Comparison of ENCODE assay signal across 20 cellular contexts in genomic region chr6:15502451-15503345, GRCh38.
DNase-seq lines count a peak whose midpoint lies in the region; ATAC-seq and TF ChIP-seq lines count a peak whose summit lies in the region.
"Had no signal": no experiment of that assay in that cellular context is flagged by ENCODE, and none has a peak within 500 bp of the region (broad histone marks: within the 10 kb centered on the region; RNA-seq: fewer than 3 reads in every experiment).

No MANE protein-coding gene starts in this region.

- H3K4me2 ChIP-seq in SK-N-SH: peak overlapping the region; percentile 54; the same call in 1 of the 2 replicates

- H3K9me3 ChIP-seq in SK-N-SH (no peaks in the 10 kb centered on the region), iPS-15b (ENCODE audit: control insufficient read depth, insufficient read depth, low read length) (no peaks in the 10 kb centered on the region), gastrocnemius medialis (no peaks in the 10 kb centered on the region)
- H3K9me3 ChIP-seq: Caco-2, pancreas had no signal

- no peak for TF ChIP-seq EP300 in SK-N-SH (IDR thresholded peaks at IDR 0.05; ENCODE audit: borderline replicate concordance in 1 of 2, low read depth in 1 of 2, low read length in 1 of 2)

- H3K36me3 ChIP-seq in SK-N-SH (replicated peaks in 1 of 2; ENCODE audit: control insufficient read depth in 1 of 2, insufficient read depth in 2 of 2, low read length in 1 of 2) (peaks cover 0 to 4% of the 10 kb centered on the region in 2 experiments), iPS-15b (ENCODE audit: control insufficient read depth, insufficient read depth, low read length) (peaks cover 91% of the 10 kb centered on the region), gastrocnemius medialis (peaks cover 0 to 9% of the 10 kb centered on the region in 2 donors)

- H3K27ac ChIP-seq in SK-N-SH (ENCODE audit: low read depth in 2 of 2, low read length in 1 of 2) (peak overlapping the region in 1 of 2 experiments; percentile 30; a peak in 1 of 4 replicates), gastrocnemius medialis (peak overlapping the region; percentile 82 to 92 (median 86))
- H3K27ac ChIP-seq: 22Rv1, pancreas had no signal

- peaks cover 51% of the 10 kb centered on the region for H4K20me1 ChIP-seq in SK-N-SH (ENCODE audit: insufficient read depth)

- 0 out of 2 replicates have a peak, but pooled peaks cover 7% of the 10 kb centered on the region for H3K79me2 ChIP-seq in SK-N-SH (ENCODE audit: insufficient read depth)

- no peak for ATAC-seq in SK-N-SH treated with all-trans-retinoic acid at 6 μM for 48 hours
- ATAC-seq in gastrocnemius medialis: no peak
- no peak for ATAC-seq in GM18873 (IDR thresholded peaks at IDR 0.05; ENCODE audit: low FRiP score, unreplicated experiment)
- ATAC-seq: activated naive CD4-positive, alpha-beta T cell treated with anti-CD3 and anti-CD28 coated beads, Interleukin-2, amount 50 U/mL, for 72 hours had no signal

- no peak for TF ChIP-seq RAD21 in SK-N-SH (IDR thresholded peaks at IDR 0.05; ENCODE audit: low read length)

- intact Hi-C loops in gastrocnemius medialis (cut with DNase I; ENCODE audit: low total_unique reads): no loop called here

- no peak overlapping the region for H3K9ac ChIP-seq in SK-N-SH
- peak overlapping the region; percentile 19 for H3K9ac ChIP-seq in iPS-15b (ENCODE audit: low read depth, low read length)

- CTCF ChIA-PET in SK-N-SH (lab: Yijun Ruan, JAX): interaction anchor here (2.1 to 3.6 kb wide), 2 partner anchors 13 to 102 kb away, joined by 6 to 15 read pairs; no protein-coding TSS in a partner anchor

- no peaks in the 10 kb centered on the region for H3K9me2 ChIP-seq in SK-N-SH

- no peak for TF ChIP-seq POLR2A in gastrocnemius medialis (IDR thresholded peaks at IDR 0.05)

- no peak overlapping the region for H2AFZ ChIP-seq in SK-N-SH (ENCODE audit: low read depth)

- POLR2A ChIA-PET in SK-N-SH (lab: Yijun Ruan, JAX): no interaction called here

- 87% methylated on average over 19 of the region's 20 CpGs for WGBS in SK-N-SH (ENCODE audit: low lambda C conversion rate)

- H3K27me3 ChIP-seq in SK-N-SH (ENCODE audit: insufficient read depth) (no peaks in the 10 kb centered on the region), iPS-15b (ENCODE audit: control insufficient read depth, insufficient read depth, low read length) (no peaks in the 10 kb centered on the region), gastrocnemius medialis (no peaks in the 10 kb centered on the region)
- H3K27me3 ChIP-seq: pancreas had no signal

- in situ Hi-C loops in gastrocnemius medialis (cut with MboI; ENCODE audit: low sequenced_read_pairs in 4 of 4): loop anchor here in 1 of 4 donors (25.0 kb wide), 1 partner anchor 110 kb away; no protein-coding TSS in a partner anchor

- H3K4me3 ChIP-seq in SK-N-SH (ENCODE audit: low read depth in 2 of 2, low read length in 1 of 2) (no peak overlapping the region), iPS-15b (ENCODE audit: low read depth, low read length) (no peak overlapping the region), gastrocnemius medialis (no peak overlapping the region)
- H3K4me3 ChIP-seq: pancreas, skin epidermis had no signal

- DNase-seq in SK-N-SH: no peak
- peak; percentile 20 for DNase-seq in astrocyte of the hippocampus (ENCODE audit: low read depth, low spot score)
- DNase-seq in gastrocnemius medialis: no peak
- DNase-seq in HT-29 (ENCODE audit: low spot score): no peak
- no peak for DNase-seq in DMS114 treated with DMSO at 0.1 percent for 48 hours (lab: John Stamatoyannopoulos, UW; ENCODE audit: unreplicated experiment)
- DNase-seq: activated CD4-positive, alpha-beta T cell treated with anti-CD3 and anti-CD28 coated beads, Interleukin-2, amount 50 U/mL, for 4 hours; Caco-2; cortex of kidney; Karpas-422; NCI-H1105; NCI-H526; stimulated activated CD4-positive, alpha-beta T cell treated with anti-CD3 and anti-CD28 coated beads, Interleukin-2, amount 100 ng/mL, for 48 hours; T-helper 1 cell had no signal

- H3K4me1 ChIP-seq in SK-N-SH (ENCODE audit: control insufficient read depth in 1 of 2, insufficient read depth in 2 of 2, low read depth in 1 of 2, low read length in 1 of 2) (peaks cover 25 to 39% of the 10 kb centered on the region in 2 experiments), iPS-15b (ENCODE audit: control insufficient read depth, insufficient read depth, low read length) (peaks cover 8% of the 10 kb centered on the region), gastrocnemius medialis (peaks cover 47 to 53% of the 10 kb centered on the region in 2 donors)
- H3K4me1 ChIP-seq: Caco-2 had no signal

- TF ChIP-seq CTCF in SK-N-SH (IDR thresholded peaks at IDR 0.05) (no peak), gastrocnemius medialis (IDR thresholded peaks at IDR 0.05 in 4 of 5, conservative IDR thresholded peaks at IDR 0.05 in 1 of 5) (no peak)

- H3F3A ChIP-seq in SK-N-SH (replicated peaks; ENCODE audit: insufficient read depth): peaks cover 10% of the 10 kb centered on the region

TF ChIP-seq in SK-N-SH, 30 proteins besides CTCF, POLR2A, EP300 and RAD21:
- TF ChIP-seq POLR2AphosphoS5 (IDR thresholded peaks at IDR 0.05; ENCODE audit: low read depth, low read length) (no peak), MXI1 (IDR thresholded peaks at IDR 0.05; ENCODE audit: low read depth, low read length) (no peak), GATA2 (CRISPR knock-in tag; IDR thresholded peaks at IDR 0.05) (no peak)

TF ChIP-seq in SK-N-SH treated with all-trans-retinoic acid at 6 μM for 48 hours, 23 proteins besides CTCF, POLR2A, EP300 and RAD21 (continues in another document):
- TF ChIP-seq TSHZ2 (CRISPR knock-in tag; IDR thresholded peaks at IDR 0.05) (no peak), ESRRG (CRISPR knock-in tag; IDR thresholded peaks at IDR 0.05) (no peak), BACH2 (CRISPR knock-in tag; IDR thresholded peaks at IDR 0.05; ENCODE audit: borderline replicate concordance) (no peak), CSRNP3 (CRISPR knock-in tag; IDR thresholded peaks at IDR 0.05) (no peak), ARNTL (CRISPR knock-in tag; IDR thresholded peaks at IDR 0.05; ENCODE audit: borderline replicate concordance, low read depth) (no peak), PPARA (CRISPR knock-in tag; IDR thresholded peaks at IDR 0.05; ENCODE audit: borderline replicate concordance) (no peak), CREB5 (CRISPR knock-in tag; IDR thresholded peaks at IDR 0.05; ENCODE audit: low read depth) (no peak), OSR1 (CRISPR knock-in tag; IDR thresholded peaks at IDR 0.05) (no peak), TCF4 (CRISPR knock-in tag; IDR thresholded peaks at IDR 0.05; ENCODE audit: borderline replicate concordance) (no peak), RARB (CRISPR knock-in tag; IDR thresholded peaks at IDR 0.05) (no peak), ZC3H10 (CRISPR knock-in tag; IDR thresholded peaks at IDR 0.05) (no peak), ZNF565 (CRISPR knock-in tag; conservative IDR thresholded peaks at IDR 0.05; ENCODE audit: low read depth) (no peak), GLIS3 (CRISPR knock-in tag; IDR thresholded peaks at IDR 0.05) (no peak)
